Comparison of ENCODE assay signal across 1 cellular context in the genomic region with DNA sequence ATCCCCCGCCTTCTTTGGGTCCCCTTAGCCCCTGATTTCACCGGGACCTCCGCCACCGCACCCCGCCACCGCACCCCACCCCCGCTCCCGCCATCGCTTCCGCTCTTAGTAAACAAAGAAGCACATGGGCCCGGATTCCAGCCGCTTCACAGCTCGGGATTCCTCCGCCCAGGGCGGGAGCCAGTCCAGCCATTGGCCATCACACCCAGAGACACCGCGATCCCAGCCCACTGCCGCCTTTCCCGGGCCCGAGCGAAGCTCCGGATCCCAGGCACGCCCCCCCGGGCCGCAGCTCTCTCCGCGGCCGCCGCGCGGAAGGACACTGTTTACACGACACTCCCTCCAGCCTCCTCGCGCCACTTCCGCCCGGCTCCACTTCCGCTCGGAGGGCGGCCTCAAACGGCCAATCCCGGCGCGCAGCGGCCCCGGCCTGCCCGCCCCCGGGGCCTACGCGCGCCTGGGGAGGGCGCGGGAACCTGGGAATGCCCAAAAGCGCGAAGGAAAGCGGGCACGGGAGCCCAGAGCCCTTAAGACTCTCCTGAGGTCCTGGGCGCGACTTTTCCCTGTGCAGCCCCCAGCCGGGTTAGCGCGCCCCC.
A peak's percentile ranks its signal among the peaks of the same experiment; 100 is the strongest.
TF ChIP-seq lines count a peak whose summit lies in the region.

No MANE protein-coding gene starts in this region.

TF ChIP-seq in HepG2, 621 proteins besides CTCF, POLR2A, EP300 and RAD21 (continued from another document and continues in another):
- TF ChIP-seq HDAC6 (IDR thresholded peaks at IDR 0.05; ENCODE audit: low read depth, low read length) (no peak), RFX5 (IDR thresholded peaks at IDR 0.05; ENCODE audit: low read depth, low read length) (no peak), NKX3-1 (CRISPR knock-in tag; IDR thresholded peaks at IDR 0.05) (no peak; the same call in 1 of the 2 replicates), ZNF24 (IDR thresholded peaks at IDR 0.05) (peak; percentile 77), ZNF816 (CRISPR knock-in tag; IDR thresholded peaks at IDR 0.05; ENCODE audit: borderline replicate concordance) (0 out of 2 replicates have a peak, but pooled peaks have one; percentile 46), SUZ12 (IDR thresholded peaks at IDR 0.05; ENCODE audit: low read depth, low read length) (no peak), ZNF224 (CRISPR knock-in tag; IDR thresholded peaks at IDR 0.05) (0 out of 2 replicates have a peak, but pooled peaks have one; percentile 22), NR2C2 (CRISPR knock-in tag; IDR thresholded peaks at IDR 0.05; ENCODE audit: borderline replicate concordance) (peak; percentile 79), TEAD2 (CRISPR knock-in tag; IDR thresholded peaks at IDR 0.05) (no peak), KLF13 (CRISPR knock-in tag; IDR thresholded peaks at IDR 0.05) (no peak), BRCA1 (CRISPR knock-in tag; IDR thresholded peaks at IDR 0.05) (no peak), MED8 (CRISPR knock-in tag; IDR thresholded peaks at IDR 0.05; ENCODE audit: insufficient replicate concordance) (no peak), PLRG1 (conservative IDR thresholded peaks at IDR 0.05) (no peak), ZNF530 (CRISPR knock-in tag; IDR thresholded peaks at IDR 0.05; ENCODE audit: low read depth) (no peak), MEIS1 (CRISPR knock-in tag; IDR thresholded peaks at IDR 0.05; ENCODE audit: borderline replicate concordance) (no peak), ZSCAN29 (CRISPR knock-in tag; conservative IDR thresholded peaks at IDR 0.05) (no peak), NFE2 (CRISPR knock-in tag; IDR thresholded peaks at IDR 0.05) (no peak), GPN1 (CRISPR knock-in tag; IDR thresholded peaks at IDR 0.05; ENCODE audit: borderline replicate concordance) (no peak), RBFOX2 (IDR thresholded peaks at IDR 0.05; ENCODE audit: low read depth, low read length) (peak; percentile 82), CBX5 (CRISPR knock-in tag; IDR thresholded peaks at IDR 0.05; ENCODE audit: borderline replicate concordance) (no peak), POLR2G (IDR thresholded peaks at IDR 0.05; ENCODE audit: low read depth, low read length) (peak; percentile 55), EHMT2 (IDR thresholded peaks at IDR 0.05; ENCODE audit: borderline replicate concordance, low read depth, low read length) (no peak), RBAK (CRISPR knock-in tag; IDR thresholded peaks at IDR 0.05) (no peak), NFATC3 (CRISPR knock-in tag; IDR thresholded peaks at IDR 0.05) (no peak), CHD4 (IDR thresholded peaks at IDR 0.05; ENCODE audit: borderline replicate concordance, low read length) (no peak), TOE1 (CRISPR knock-in tag; IDR thresholded peaks at IDR 0.05) (no peak), PHF20 (CRISPR knock-in tag; IDR thresholded peaks at IDR 0.05) (peak; percentile 91), ZNF33A (CRISPR knock-in tag; IDR thresholded peaks at IDR 0.05; ENCODE audit: borderline replicate concordance) (no peak; the same call in 1 of the 2 replicates), NR1H2 (CRISPR knock-in tag; IDR thresholded peaks at IDR 0.05; ENCODE audit: borderline replicate concordance, low read depth) (no peak), SMYD3 (CRISPR knock-in tag; IDR thresholded peaks at IDR 0.05) (no peak), ZNF768 (CRISPR knock-in tag; IDR thresholded peaks at IDR 0.05) (peak; percentile 57; the same call in 1 of the 2 replicates), TBX2 (CRISPR knock-in tag; IDR thresholded peaks at IDR 0.05; ENCODE audit: borderline replicate concordance) (peak; percentile 92), SP2 (CRISPR knock-in tag; IDR thresholded peaks at IDR 0.05) (peak; percentile 94)
- TF ChIP-seq, protein P1, sequence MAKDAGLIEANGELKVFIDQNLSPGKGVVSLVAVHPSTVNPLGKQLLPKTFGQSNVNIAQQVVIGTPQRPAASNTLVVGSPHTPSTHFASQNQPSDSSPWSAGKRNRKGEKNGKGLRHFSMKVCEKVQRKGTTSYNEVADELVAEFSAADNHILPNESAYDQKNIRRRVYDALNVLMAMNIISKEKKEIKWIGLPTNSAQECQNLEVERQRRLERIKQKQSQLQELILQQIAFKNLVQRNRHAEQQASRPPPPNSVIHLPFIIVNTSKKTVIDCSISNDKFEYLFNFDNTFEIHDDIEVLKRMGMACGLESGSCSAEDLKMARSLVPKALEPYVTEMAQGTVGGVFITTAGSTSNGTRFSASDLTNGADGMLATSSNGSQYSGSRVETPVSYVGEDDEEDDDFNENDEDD (CRISPR knock-in tag; IDR thresholded peaks at IDR 0.05; ENCODE audit: borderline replicate concordance): peak; percentile 91
- TF ChIP-seq, protein P2, sequence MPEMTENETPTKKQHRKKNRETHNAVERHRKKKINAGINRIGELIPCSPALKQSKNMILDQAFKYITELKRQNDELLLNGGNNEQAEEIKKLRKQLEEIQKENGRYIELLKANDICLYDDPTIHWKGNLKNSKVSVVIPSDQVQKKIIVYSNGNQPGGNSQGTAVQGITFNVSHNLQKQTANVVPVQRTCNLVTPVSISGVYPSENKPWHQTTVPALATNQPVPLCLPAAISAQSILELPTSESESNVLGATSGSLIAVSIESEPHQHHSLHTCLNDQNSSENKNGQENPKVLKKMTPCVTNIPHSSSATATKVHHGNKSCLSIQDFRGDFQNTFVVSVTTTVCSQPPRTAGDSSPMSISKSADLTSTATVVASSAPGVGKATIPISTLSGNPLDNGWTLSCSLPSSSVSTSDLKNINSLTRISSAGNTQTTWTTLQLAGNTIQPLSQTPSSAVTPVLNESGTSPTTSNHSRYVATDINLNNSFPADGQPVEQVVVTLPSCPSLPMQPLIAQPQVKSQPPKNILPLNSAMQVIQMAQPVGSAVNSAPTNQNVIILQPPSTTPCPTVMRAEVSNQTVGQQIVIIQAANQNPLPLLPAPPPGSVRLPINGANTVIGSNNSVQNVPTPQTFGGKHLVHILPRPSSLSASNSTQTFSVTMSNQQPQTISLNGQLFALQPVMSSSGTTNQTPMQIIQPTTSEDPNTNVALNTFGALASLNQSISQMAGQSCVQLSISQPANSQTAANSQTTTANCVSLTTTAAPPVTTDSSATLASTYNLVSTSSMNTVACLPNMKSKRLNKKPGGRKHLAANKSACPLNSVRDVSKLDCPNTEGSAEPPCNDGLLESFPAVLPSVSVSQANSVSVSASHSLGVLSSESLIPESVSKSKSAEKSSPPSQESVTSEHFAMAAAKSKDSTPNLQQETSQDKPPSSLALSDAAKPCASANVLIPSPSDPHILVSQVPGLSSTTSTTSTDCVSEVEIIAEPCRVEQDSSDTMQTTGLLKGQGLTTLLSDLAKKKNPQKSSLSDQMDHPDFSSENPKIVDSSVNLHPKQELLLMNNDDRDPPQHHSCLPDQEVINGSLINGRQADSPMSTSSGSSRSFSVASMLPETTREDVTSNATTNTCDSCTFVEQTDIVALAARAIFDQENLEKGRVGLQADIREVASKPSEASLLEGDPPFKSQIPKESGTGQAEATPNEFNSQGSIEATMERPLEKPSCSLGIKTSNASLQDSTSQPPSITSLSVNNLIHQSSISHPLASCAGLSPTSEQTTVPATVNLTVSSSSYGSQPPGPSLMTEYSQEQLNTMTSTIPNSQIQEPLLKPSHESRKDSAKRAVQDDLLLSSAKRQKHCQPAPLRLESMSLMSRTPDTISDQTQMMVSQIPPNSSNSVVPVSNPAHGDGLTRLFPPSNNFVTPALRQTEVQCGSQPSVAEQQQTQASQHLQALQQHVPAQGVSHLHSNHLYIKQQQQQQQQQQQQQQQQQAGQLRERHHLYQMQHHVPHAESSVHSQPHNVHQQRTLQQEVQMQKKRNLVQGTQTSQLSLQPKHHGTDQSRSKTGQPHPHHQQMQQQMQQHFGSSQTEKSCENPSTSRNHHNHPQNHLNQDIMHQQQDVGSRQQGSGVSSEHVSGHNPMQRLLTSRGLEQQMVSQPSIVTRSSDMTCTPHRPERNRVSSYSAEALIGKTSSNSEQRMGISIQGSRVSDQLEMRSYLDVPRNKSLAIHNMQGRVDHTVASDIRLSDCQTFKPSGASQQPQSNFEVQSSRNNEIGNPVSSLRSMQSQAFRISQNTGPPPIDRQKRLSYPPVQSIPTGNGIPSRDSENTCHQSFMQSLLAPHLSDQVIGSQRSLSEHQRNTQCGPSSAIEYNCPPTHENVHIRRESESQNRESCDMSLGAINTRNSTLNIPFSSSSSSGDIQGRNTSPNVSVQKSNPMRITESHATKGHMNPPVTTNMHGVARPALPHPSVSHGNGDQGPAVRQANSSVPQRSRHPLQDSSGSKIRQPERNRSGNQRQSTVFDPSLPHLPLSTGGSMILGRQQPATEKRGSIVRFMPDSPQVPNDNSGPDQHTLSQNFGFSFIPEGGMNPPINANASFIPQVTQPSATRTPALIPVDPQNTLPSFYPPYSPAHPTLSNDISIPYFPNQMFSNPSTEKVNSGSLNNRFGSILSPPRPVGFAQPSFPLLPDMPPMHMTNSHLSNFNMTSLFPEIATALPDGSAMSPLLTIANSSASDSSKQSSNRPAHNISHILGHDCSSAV (CRISPR knock-in tag; IDR thresholded peaks at IDR 0.05; ENCODE audit: borderline replicate concordance): no peak
- TF ChIP-seq, protein P3, sequence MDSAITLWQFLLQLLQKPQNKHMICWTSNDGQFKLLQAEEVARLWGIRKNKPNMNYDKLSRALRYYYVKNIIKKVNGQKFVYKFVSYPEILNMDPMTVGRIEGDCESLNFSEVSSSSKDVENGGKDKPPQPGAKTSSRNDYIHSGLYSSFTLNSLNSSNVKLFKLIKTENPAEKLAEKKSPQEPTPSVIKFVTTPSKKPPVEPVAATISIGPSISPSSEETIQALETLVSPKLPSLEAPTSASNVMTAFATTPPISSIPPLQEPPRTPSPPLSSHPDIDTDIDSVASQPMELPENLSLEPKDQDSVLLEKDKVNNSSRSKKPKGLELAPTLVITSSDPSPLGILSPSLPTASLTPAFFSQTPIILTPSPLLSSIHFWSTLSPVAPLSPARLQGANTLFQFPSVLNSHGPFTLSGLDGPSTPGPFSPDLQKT (CRISPR knock-in tag; IDR thresholded peaks at IDR 0.05; ENCODE audit: borderline replicate concordance): no peak
- TF ChIP-seq, protein P4, sequence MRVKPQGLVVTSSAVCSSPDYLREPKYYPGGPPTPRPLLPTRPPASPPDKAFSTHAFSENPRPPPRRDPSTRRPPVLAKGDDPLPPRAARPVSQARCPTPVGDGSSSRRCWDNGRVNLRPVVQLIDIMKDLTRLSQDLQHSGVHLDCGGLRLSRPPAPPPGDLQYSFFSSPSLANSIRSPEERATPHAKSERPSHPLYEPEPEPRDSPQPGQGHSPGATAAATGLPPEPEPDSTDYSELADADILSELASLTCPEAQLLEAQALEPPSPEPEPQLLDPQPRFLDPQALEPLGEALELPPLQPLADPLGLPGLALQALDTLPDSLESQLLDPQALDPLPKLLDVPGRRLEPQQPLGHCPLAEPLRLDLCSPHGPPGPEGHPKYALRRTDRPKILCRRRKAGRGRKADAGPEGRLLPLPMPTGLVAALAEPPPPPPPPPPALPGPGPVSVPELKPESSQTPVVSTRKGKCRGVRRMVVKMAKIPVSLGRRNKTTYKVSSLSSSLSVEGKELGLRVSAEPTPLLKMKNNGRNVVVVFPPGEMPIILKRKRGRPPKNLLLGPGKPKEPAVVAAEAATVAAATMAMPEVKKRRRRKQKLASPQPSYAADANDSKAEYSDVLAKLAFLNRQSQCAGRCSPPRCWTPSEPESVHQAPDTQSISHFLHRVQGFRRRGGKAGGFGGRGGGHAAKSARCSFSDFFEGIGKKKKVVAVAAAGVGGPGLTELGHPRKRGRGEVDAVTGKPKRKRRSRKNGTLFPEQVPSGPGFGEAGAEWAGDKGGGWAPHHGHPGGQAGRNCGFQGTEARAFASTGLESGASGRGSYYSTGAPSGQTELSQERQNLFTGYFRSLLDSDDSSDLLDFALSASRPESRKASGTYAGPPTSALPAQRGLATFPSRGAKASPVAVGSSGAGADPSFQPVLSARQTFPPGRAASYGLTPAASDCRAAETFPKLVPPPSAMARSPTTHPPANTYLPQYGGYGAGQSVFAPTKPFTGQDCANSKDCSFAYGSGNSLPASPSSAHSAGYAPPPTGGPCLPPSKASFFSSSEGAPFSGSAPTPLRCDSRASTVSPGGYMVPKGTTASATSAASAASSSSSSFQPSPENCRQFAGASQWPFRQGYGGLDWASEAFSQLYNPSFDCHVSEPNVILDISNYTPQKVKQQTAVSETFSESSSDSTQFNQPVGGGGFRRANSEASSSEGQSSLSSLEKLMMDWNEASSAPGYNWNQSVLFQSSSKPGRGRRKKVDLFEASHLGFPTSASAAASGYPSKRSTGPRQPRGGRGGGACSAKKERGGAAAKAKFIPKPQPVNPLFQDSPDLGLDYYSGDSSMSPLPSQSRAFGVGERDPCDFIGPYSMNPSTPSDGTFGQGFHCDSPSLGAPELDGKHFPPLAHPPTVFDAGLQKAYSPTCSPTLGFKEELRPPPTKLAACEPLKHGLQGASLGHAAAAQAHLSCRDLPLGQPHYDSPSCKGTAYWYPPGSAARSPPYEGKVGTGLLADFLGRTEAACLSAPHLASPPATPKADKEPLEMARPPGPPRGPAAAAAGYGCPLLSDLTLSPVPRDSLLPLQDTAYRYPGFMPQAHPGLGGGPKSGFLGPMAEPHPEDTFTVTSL (CRISPR knock-in tag; IDR thresholded peaks at IDR 0.05; ENCODE audit: borderline replicate concordance): no peak
- TF ChIP-seq, protein P5, sequence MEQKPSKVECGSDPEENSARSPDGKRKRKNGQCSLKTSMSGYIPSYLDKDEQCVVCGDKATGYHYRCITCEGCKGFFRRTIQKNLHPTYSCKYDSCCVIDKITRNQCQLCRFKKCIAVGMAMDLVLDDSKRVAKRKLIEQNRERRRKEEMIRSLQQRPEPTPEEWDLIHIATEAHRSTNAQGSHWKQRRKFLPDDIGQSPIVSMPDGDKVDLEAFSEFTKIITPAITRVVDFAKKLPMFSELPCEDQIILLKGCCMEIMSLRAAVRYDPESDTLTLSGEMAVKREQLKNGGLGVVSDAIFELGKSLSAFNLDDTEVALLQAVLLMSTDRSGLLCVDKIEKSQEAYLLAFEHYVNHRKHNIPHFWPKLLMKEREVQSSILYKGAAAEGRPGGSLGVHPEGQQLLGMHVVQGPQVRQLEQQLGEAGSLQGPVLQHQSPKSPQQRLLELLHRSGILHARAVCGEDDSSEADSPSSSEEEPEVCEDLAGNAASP (CRISPR knock-in tag; IDR thresholded peaks at IDR 0.05; ENCODE audit: borderline replicate concordance): peak; percentile 72
- TF ChIP-seq, protein P6, sequence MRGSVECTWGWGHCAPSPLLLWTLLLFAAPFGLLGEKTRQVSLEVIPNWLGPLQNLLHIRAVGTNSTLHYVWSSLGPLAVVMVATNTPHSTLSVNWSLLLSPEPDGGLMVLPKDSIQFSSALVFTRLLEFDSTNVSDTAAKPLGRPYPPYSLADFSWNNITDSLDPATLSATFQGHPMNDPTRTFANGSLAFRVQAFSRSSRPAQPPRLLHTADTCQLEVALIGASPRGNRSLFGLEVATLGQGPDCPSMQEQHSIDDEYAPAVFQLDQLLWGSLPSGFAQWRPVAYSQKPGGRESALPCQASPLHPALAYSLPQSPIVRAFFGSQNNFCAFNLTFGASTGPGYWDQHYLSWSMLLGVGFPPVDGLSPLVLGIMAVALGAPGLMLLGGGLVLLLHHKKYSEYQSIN (CRISPR knock-in tag; IDR thresholded peaks at IDR 0.05; ENCODE audit: borderline replicate concordance): no peak
- TF ChIP-seq, protein P7, sequence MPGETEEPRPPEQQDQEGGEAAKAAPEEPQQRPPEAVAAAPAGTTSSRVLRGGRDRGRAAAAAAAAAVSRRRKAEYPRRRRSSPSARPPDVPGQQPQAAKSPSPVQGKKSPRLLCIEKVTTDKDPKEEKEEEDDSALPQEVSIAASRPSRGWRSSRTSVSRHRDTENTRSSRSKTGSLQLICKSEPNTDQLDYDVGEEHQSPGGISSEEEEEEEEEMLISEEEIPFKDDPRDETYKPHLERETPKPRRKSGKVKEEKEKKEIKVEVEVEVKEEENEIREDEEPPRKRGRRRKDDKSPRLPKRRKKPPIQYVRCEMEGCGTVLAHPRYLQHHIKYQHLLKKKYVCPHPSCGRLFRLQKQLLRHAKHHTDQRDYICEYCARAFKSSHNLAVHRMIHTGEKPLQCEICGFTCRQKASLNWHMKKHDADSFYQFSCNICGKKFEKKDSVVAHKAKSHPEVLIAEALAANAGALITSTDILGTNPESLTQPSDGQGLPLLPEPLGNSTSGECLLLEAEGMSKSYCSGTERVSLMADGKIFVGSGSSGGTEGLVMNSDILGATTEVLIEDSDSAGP (CRISPR knock-in tag; IDR thresholded peaks at IDR 0.05; ENCODE audit: borderline replicate concordance): no peak; the same call in 1 of the 2 replicates
